ENCODE assay signal across 8 cellular contexts in the genomic region with DNA sequence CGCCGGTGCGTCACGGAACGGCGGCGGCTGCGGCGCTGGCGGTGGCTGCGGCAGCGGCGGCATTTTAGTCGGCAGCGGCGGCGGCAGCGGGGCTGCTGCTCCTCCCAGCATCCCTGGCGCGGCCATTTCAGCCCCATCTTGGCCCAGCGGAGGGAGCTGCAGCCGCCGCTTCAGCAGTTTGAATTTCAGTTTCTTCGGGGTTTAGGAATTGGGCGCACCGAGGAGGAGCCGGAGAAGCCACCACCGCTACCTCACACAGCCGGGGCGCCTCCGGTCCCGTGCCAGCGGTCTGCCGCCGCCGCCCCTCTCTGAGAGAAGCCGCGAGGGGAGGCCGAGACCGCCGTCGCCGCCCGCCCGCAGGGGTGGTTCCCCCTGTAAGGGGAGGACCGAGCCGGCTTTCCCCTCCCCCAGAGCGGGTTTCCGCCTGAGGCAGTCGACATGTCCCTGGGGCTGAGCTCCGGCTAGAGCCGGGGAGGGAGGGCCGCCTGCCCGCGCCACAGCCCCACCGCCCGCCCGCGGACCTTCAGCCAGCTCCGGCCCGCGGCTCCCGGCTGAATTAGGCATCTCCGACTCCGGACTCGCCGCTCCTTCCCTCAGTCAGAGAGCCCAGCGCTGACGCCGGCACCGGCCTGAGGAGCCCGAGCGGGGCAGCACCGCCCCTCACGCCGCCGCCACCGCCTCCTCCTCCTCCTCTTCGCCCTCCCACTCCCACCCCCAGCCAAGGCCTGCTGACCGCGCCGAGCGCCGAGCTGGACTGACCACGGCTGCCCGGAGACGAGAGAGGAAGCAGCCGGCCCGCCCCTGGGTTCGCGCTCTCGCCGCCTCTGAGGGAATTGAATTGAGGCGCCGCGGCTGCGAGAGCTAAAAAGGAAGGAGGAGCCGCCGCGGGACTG. TPM values are rescaled to one million over a fixed set of nuclear protein-coding genes. Genes with fewer than 3 reads are reported as not detected.
A peak's percentile ranks its signal among the peaks of the same experiment; 100 is the strongest.
DNase-seq lines count a peak whose midpoint lies in the region; ATAC-seq and TF ChIP-seq lines count a peak whose summit lies in the region.

A gene (plus strand): TSS at position 67 of the 893 bp plus-strand sequence. CDS start 1,053 bp downstream, outside the sequence.

- H3F3A ChIP-seq in GM23248 (ENCODE audit: insufficient read depth): peaks cover 42% of the 10 kb centered on the region
- H3F3A ChIP-seq in neural cell (ENCODE audit: insufficient read depth, low read length, poor library complexity, severe bottlenecking): peaks cover 9% of the 10 kb centered on the region

- H3K4me2 ChIP-seq in GM23248 (ENCODE audit: unreplicated experiment): peak within 1 kb of the TSS; percentile 98
- H3K4me2 ChIP-seq in Karpas-422 (ENCODE audit: low read depth, low read length, poor library complexity, severe bottlenecking): peak within 1 kb of the TSS; percentile 98
- H3K4me2 ChIP-seq in neural cell (ENCODE audit: low read length): peak within 1 kb of the TSS; percentile 80

- H3K9me3 ChIP-seq in GM23248 (ENCODE audit: low read depth) (no peaks in the 10 kb centered on the region), Karpas-422 (ENCODE audit: low read length) (no peaks in the 10 kb centered on the region), RWPE2 (ENCODE audit: severe bottlenecking) (no peaks in the 10 kb centered on the region), neural cell (ENCODE audit: low read length) (no peaks in the 10 kb centered on the region), stomach (no peaks in the 10 kb centered on the region)

- TF ChIP-seq CTCF in RWPE2 (IDR thresholded peaks at IDR 0.05; ENCODE audit: poor library complexity, severe bottlenecking) (peak; percentile 18), fibroblast of the aortic adventitia (IDR thresholded peaks at IDR 0.05; ENCODE audit: insufficient read depth, low read length) (peak; percentile 24), neural cell (IDR thresholded peaks at IDR 0.05; ENCODE audit: poor library complexity, severe bottlenecking) (peak; percentile 59), stomach (IDR thresholded peaks at IDR 0.05) (no peak)

- peak; percentile 44 for TF ChIP-seq RAD21 in neural cell (conservative IDR thresholded peaks at IDR 0.05)

- ATAC-seq in RWPE2 (ENCODE audit: low read depth): peak; percentile 71

- peak within 1 kb of the TSS; percentile 95 for H3K9ac ChIP-seq in GM23248
- peak within 1 kb of the TSS; percentile 85 for H3K9ac ChIP-seq in Karpas-422 (ENCODE audit: low read length)
- H3K9ac ChIP-seq in neural cell (ENCODE audit: low read length): peak within 1 kb of the TSS; percentile 95

- intact Hi-C loops in stomach (cut with DNase I; ENCODE audit: low total_unique reads): no loop called here

- H4K20me1 ChIP-seq in GM23248 (ENCODE audit: insufficient read depth) (peaks cover 20% of the 10 kb centered on the region), Karpas-422 (ENCODE audit: insufficient read depth, low read depth, low read length) (peaks cover 42% of the 10 kb centered on the region), neural cell (ENCODE audit: insufficient read depth) (peaks cover 38% of the 10 kb centered on the region)

- H3K79me2 ChIP-seq in GM23248 (ENCODE audit: insufficient read depth): peaks cover 76% of the 10 kb centered on the region
- H3K79me2 ChIP-seq in Karpas-422 (ENCODE audit: low read length): peaks cover 44% of the 10 kb centered on the region
- peaks cover 34% of the 10 kb centered on the region for H3K79me2 ChIP-seq in neural cell (replicated peaks; ENCODE audit: insufficient read depth, low read length)

- peaks cover 18% of the 10 kb centered on the region for H3K4me1 ChIP-seq in GM23248 (ENCODE audit: insufficient read depth)
- peaks cover 20% of the 10 kb centered on the region for H3K4me1 ChIP-seq in Karpas-422 (ENCODE audit: low read length)
- peaks cover 24% of the 10 kb centered on the region for H3K4me1 ChIP-seq in RWPE2 (ENCODE audit: insufficient read depth, poor library complexity, severe bottlenecking)
- H3K4me1 ChIP-seq in stomach: peaks cover 0 to 31% (median 23%) of the 10 kb centered on the region in 4 donors

- DNase-seq in ELR (ENCODE audit: low read depth) (peak; percentile 96), GM23248 (peak; percentile 98), Karpas-422 (peak; percentile 98), RWPE2 (ENCODE audit: low spot score) (peak; percentile 92), fibroblast of the aortic adventitia (ENCODE audit: low read depth) (peak; percentile 92), stomach (peak; percentile 97)
- peak; percentile 94 for DNase-seq in activated effector memory CD4-positive, alpha-beta T cell treated with Interleukin-2 at 50 U/mL for 16 hours

- TF ChIP-seq EP300 in neural cell (conservative IDR thresholded peaks at IDR 0.05; ENCODE audit: poor library complexity, severe bottlenecking): peak; percentile 32
- TF ChIP-seq EP300 in stomach (IDR thresholded peaks at IDR 0.05): peak; percentile 72

- in situ Hi-C loops in GM23248 (cut with MboI): no loop called here

- peak within 1 kb of the TSS; percentile 81 for H3K4me3 ChIP-seq in GM23248
- peak within 1 kb of the TSS; percentile 93 for H3K4me3 ChIP-seq in Karpas-422 (ENCODE audit: low read length)
- peak within 1 kb of the TSS; percentile 91 for H3K4me3 ChIP-seq in RWPE2 (ENCODE audit: severe bottlenecking)
- peak within 1 kb of the TSS; percentile 99 for H3K4me3 ChIP-seq in fibroblast of the aortic adventitia (ENCODE audit: low read depth, low read length)
- peak within 1 kb of the TSS; percentile 88 for H3K4me3 ChIP-seq in neural cell (ENCODE audit: low read length)
- H3K4me3 ChIP-seq in stomach: peak within 1 kb of the TSS; percentile 79 to 98 (median 90)

- H2AFZ ChIP-seq in GM23248: peak within 1 kb of the TSS; percentile 85
- peak within 1 kb of the TSS; percentile 95 for H2AFZ ChIP-seq in Karpas-422 (ENCODE audit: low read length)
- peak within 1 kb of the TSS; percentile 74 for H2AFZ ChIP-seq in neural cell (ENCODE audit: low read depth, low read length)

- H3K36me3 ChIP-seq in GM23248 (ENCODE audit: low read depth) (peaks cover 19% of the 10 kb centered on the region), Karpas-422 (ENCODE audit: insufficient read depth, low read length) (peaks cover 15% of the 10 kb centered on the region; the same call in 1 of the 2 replicates), RWPE2 (ENCODE audit: low read depth) (peaks cover 33% of the 10 kb centered on the region), neural cell (ENCODE audit: insufficient read depth, low read length) (no peaks in the 10 kb centered on the region), stomach (no peaks in the 10 kb centered on the region)

- H3K27me3 ChIP-seq in GM23248 (replicated peaks; ENCODE audit: insufficient read depth): no peaks in the 10 kb centered on the region
- H3K27me3 ChIP-seq in Karpas-422 (ENCODE audit: low read length): no peaks in the 10 kb centered on the region
- H3K27me3 ChIP-seq in RWPE2 (ENCODE audit: insufficient read depth, poor library complexity, severe bottlenecking): no peaks in the 10 kb centered on the region
- no peaks in the 10 kb centered on the region for H3K27me3 ChIP-seq in neural cell (ENCODE audit: insufficient read depth, low read depth, low read length)
- no peaks in the 10 kb centered on the region for H3K27me3 ChIP-seq in stomach

- peak within 1 kb of the TSS; percentile 99 for H3K27ac ChIP-seq in GM23248
- H3K27ac ChIP-seq in Karpas-422 (ENCODE audit: low read length): peak within 1 kb of the TSS; percentile 93
- H3K27ac ChIP-seq in RWPE2 (ENCODE audit: poor library complexity, severe bottlenecking): peak within 1 kb of the TSS; percentile 93
- peak within 1 kb of the TSS; percentile 96 for H3K27ac ChIP-seq in neural cell (ENCODE audit: low read length)
- peak within 1 kb of the TSS; percentile 99 to 100 (median 100) for H3K27ac ChIP-seq in stomach

- peak in 2 of 4 donors; percentile 84 to 92 for TF ChIP-seq POLR2A in stomach (IDR thresholded peaks at IDR 0.05)

- no peaks in the 10 kb centered on the region for H3K9me2 ChIP-seq in GM23248 (ENCODE audit: insufficient read depth)
- H3K9me2 ChIP-seq in Karpas-422 (replicated peaks; ENCODE audit: insufficient read depth, low read length): no peaks in the 10 kb centered on the region
- H3K9me2 ChIP-seq in neural cell (ENCODE audit: insufficient read depth, low read length): no peaks in the 10 kb centered on the region

- WGBS in GM23248 (ENCODE audit: low coverage in 1 of 2, low lambda C conversion rate in 2 of 2, missing lambda C conversion rate in 2 of 2), 2 experiments: 1% methylated on average over 48 to 79 of the region's 100 CpGs
- 0% methylated on average over 43 to 100 of the region's 100 CpGs for WGBS in stomach, 5 donors

TF ChIP-seq in neural cell, 6 proteins besides CTCF, POLR2A, EP300 and RAD21 (continues in another document):
- TF ChIP-seq SMC3 (conservative IDR thresholded peaks at IDR 0.05; ENCODE audit: poor library complexity) (peak; percentile 51), MXI1 (conservative IDR thresholded peaks at IDR 0.05; ENCODE audit: poor library complexity, severe bottlenecking) (peak; percentile 46), POLR2AphosphoS5 (IDR thresholded peaks at IDR 0.05) (peak; percentile 96), EZH2 (IDR thresholded peaks at IDR 0.05; ENCODE audit: borderline replicate concordance, insufficient read depth, low read length, poor library complexity, severe bottlenecking) (no peak)

RNA-seq across cellular contexts. Expression of the gene that starts here (rescaled TPM):
- 9.1 and 11.5 TPM in 2 replicates for total RNA-seq in GM23248 (2014; rRNA removed; shearing (Covaris generic))
- polyA plus RNA-seq in GM23248 (2016; fragmentation: Nextera tagmentation; extraction: Ambion mirVana): 27.3 and 27.5 TPM in 2 replicates
- 8.7 and 44.4 TPM in 2 replicates for total RNA-seq in Karpas-422 (2014; rRNA removed; shearing (Covaris generic); ENCODE audit: low replicate concordance)
- 10.3 and 15.4 TPM in 2 replicates for total RNA-seq in fibroblast of the aortic adventitia (ENCODE audit: low replicate concordance)
- polyA plus RNA-seq in neural cell: 11.9 and 15.3 TPM in 2 replicates
- polyA minus RNA-seq in neural cell: 16.8 and 25.4 TPM in 2 replicates
- total RNA-seq in stomach: 10 to 100 TPM; 12.9 to 32.2 (median 23.9) TPM
- polyA plus RNA-seq in stomach: 10 to 100 TPM in 1 of 3 donors, 1 to 10 TPM in 2; 7.1 to 13.6 (median 7.7) TPM

Comparison
In these comparisons a context has a peak if more than half of its experiments do, and no peak if none do; other contexts are left out.
1. Peak in every context shown above with its lines: DNase-seq, ATAC-seq, H3K4me3 ChIP-seq and H3K27ac ChIP-seq.
2. CTCF ChIP-seq: peak in RWPE2 (single experiment), fibroblast of the aortic adventitia (single experiment) and neural cell (single experiment); none in stomach (0 of 7).